ENCODE assay signal across 14 cellular contexts in genomic region chr20:13396826-13397225, GRCh38.
DNase-seq lines count a peak whose midpoint lies in the region; ATAC-seq, FAIRE-seq and TF ChIP-seq lines count a peak whose summit lies in the region.
"Had no signal": no experiment of that assay in that cellular context is flagged by ENCODE, and none has a peak within 500 bp of the region (broad histone marks: within the 10 kb centered on the region; RNA-seq: fewer than 3 reads in every experiment).

No MANE protein-coding gene starts in this region.

- FAIRE-seq in astrocyte (lab: Jason Lieb, UNC): peak; percentile 39

- H3K27ac ChIP-seq in heart right ventricle (no peak overlapping the region), astrocyte (ENCODE audit: low read depth, low read length) (no peak overlapping the region)
- H3K27ac ChIP-seq: C4-2B had no signal

- no peaks in the 10 kb centered on the region for H3K27me3 ChIP-seq in heart right ventricle
- H3K27me3 ChIP-seq in astrocyte (ENCODE audit: insufficient read depth, low read length): no peaks in the 10 kb centered on the region

- no peak overlapping the region for H3K9ac ChIP-seq in astrocyte (ENCODE audit: low read length)

- CTCF ChIA-PET in activated CD4-positive, alpha-beta memory T cell treated with anti-CD3 and anti-CD28 coated beads for 36 hours (lab: Charles Lee): no interaction called here

- no peaks in the 10 kb centered on the region for H3K9me3 ChIP-seq in heart right ventricle
- no peaks in the 10 kb centered on the region for H3K9me3 ChIP-seq in astrocyte (ENCODE audit: insufficient read depth, low read depth, low read length)

- intact Hi-C loops in left ventricle myocardium superior (cut with micrococcal nuclease) (loop anchor here (10.0 kb wide), 1 partner anchor 202 kb away; no protein-coding TSS in a partner anchor), heart right ventricle (cut with DNase I) (no loop called here)
- intact Hi-C loops in activated CD4-positive, alpha-beta memory T cell treated with anti-CD3 and anti-CD28 coated beads for 36 hours (cut with micrococcal nuclease): no loop called here

- H3K27ac Mint-ChIP-seq in astrocyte (ENCODE audit: unreplicated experiment): no peak overlapping the region
- peak overlapping the region; percentile 39 for H3K27ac Mint-ChIP-seq in stimulated activated naive B cell treated with anti-CD40 and anti-IgM and Interleukin-4, amounts not matched to agents 10 μg/mL and 1 μg/mL and 100 μg/mL, for 72 hours
- no peak overlapping the region for H3K27ac Mint-ChIP-seq in activated CD4-positive, alpha-beta memory T cell treated with anti-CD3 and anti-CD28 coated beads for 36 hours

- peak; percentile 22 for ATAC-seq in left ventricle myocardium superior
- no peak for ATAC-seq in heart right ventricle
- peak; percentile 43 for ATAC-seq in HG02870 (IDR thresholded peaks at IDR 0.05; ENCODE audit: unreplicated experiment)
- peak; percentile 72 to 75 for ATAC-seq in stimulated activated naive B cell treated with anti-CD40 and anti-IgM and Interleukin-4, amounts not matched to agents 10 μg/mL and 1 μg/mL and 100 μg/mL, for 72 hours (replicated peaks)

- no peak for TF ChIP-seq CTCF in heart right ventricle (IDR thresholded peaks at IDR 0.05)
- no peak for TF ChIP-seq CTCF in astrocyte (IDR thresholded peaks at IDR 0.05; ENCODE audit: insufficient read depth, low read depth, low read length)

- H3K79me2 ChIP-seq in astrocyte (ENCODE audit: insufficient read depth, low read length): no peaks in the 10 kb centered on the region

- H3K4me3 ChIP-seq in heart right ventricle: no peak overlapping the region
- no peak overlapping the region for H3K4me3 ChIP-seq in astrocyte (ENCODE audit: insufficient read depth, low read depth, low read length)

- H4K20me1 ChIP-seq in astrocyte (ENCODE audit: insufficient read depth, low read length): no peaks in the 10 kb centered on the region

- peaks cover 9% of the 10 kb centered on the region for H3K36me3 Mint-ChIP-seq in astrocyte (ENCODE audit: low read depth, unreplicated experiment)
- H3K36me3 Mint-ChIP-seq in stimulated activated naive B cell treated with anti-CD40 and anti-IgM and Interleukin-4, amounts not matched to agents 10 μg/mL and 1 μg/mL and 100 μg/mL, for 72 hours: peaks cover 10 to 25% of the 10 kb centered on the region in 2 donors
- peaks cover 25% of the 10 kb centered on the region for H3K36me3 Mint-ChIP-seq in activated CD4-positive, alpha-beta memory T cell treated with anti-CD3 and anti-CD28 coated beads for 36 hours

- H3K36me3 ChIP-seq in heart right ventricle (no peaks in the 10 kb centered on the region), astrocyte (ENCODE audit: insufficient read depth, low read length) (no peaks in the 10 kb centered on the region)

- POLR2A ChIA-PET in activated CD4-positive, alpha-beta memory T cell treated with anti-CD3 and anti-CD28 coated beads for 36 hours (lab: Charles Lee): no interaction called here

- H3K4me2 ChIP-seq in astrocyte (ENCODE audit: low read length): no peak overlapping the region

- peaks cover 43% of the 10 kb centered on the region for H3K4me1 Mint-ChIP-seq in astrocyte (ENCODE audit: low read depth, unreplicated experiment)
- H3K4me1 Mint-ChIP-seq in stimulated activated naive B cell treated with anti-CD40 and anti-IgM and Interleukin-4, amounts not matched to agents 10 μg/mL and 1 μg/mL and 100 μg/mL, for 72 hours: peaks cover 8 to 24% of the 10 kb centered on the region in 2 donors
- no peaks in the 10 kb centered on the region for H3K4me1 Mint-ChIP-seq in activated CD4-positive, alpha-beta memory T cell treated with anti-CD3 and anti-CD28 coated beads for 36 hours (ENCODE audit: low read depth)

- DNase-seq in left ventricle myocardium superior (no peak), heart right ventricle (no peak), astrocyte (ENCODE audit: low read depth) (no peak), NCI-H748 treated with DMSO at 0.1 percent for 48 hours (lab: John Stamatoyannopoulos, UW) (no peak), germinal center (ENCODE audit: low spot score) (no peak)
- DNase-seq in stimulated activated naive B cell treated with anti-CD40 and anti-IgM and Interleukin-4, amounts not matched to agents 10 μg/mL and 1 μg/mL and 100 μg/mL, for 72 hours: no peak
- DNase-seq in activated CD4-positive, alpha-beta memory T cell treated with anti-CD3 and anti-CD28 coated beads for 36 hours: no peak
- DNase-seq: DMS153, H9, KBM-7, NCI-H2081 treated with DMSO at 0.1 percent for 48 hours, NCI-H510A treated with DMSO at 0.1 percent for 48 hours had no signal

- H3K4me3 Mint-ChIP-seq in astrocyte (ENCODE audit: unreplicated experiment): no peak overlapping the region
- H3K4me3 Mint-ChIP-seq in stimulated activated naive B cell treated with anti-CD40 and anti-IgM and Interleukin-4, amounts not matched to agents 10 μg/mL and 1 μg/mL and 100 μg/mL, for 72 hours: no peak overlapping the region
- no peak overlapping the region for H3K4me3 Mint-ChIP-seq in activated CD4-positive, alpha-beta memory T cell treated with anti-CD3 and anti-CD28 coated beads for 36 hours
- H3K4me3 Mint-ChIP-seq: H9 had no signal

- H3K27me3 Mint-ChIP-seq in astrocyte (ENCODE audit: low read depth, unreplicated experiment): no peaks in the 10 kb centered on the region
- no peaks in the 10 kb centered on the region for H3K27me3 Mint-ChIP-seq in stimulated activated naive B cell treated with anti-CD40 and anti-IgM and Interleukin-4, amounts not matched to agents 10 μg/mL and 1 μg/mL and 100 μg/mL, for 72 hours
- no peaks in the 10 kb centered on the region for H3K27me3 Mint-ChIP-seq in activated CD4-positive, alpha-beta memory T cell treated with anti-CD3 and anti-CD28 coated beads for 36 hours

- peaks cover 0 to 8% (median 0%) of the 10 kb centered on the region in 9 donors for H3K4me1 ChIP-seq in heart right ventricle
- no peaks in the 10 kb centered on the region for H3K4me1 ChIP-seq in astrocyte (ENCODE audit: insufficient read depth, low read length)

- no peaks in the 10 kb centered on the region for H3K9me3 Mint-ChIP-seq in astrocyte (ENCODE audit: unreplicated experiment)
- no peaks in the 10 kb centered on the region for H3K9me3 Mint-ChIP-seq in stimulated activated naive B cell treated with anti-CD40 and anti-IgM and Interleukin-4, amounts not matched to agents 10 μg/mL and 1 μg/mL and 100 μg/mL, for 72 hours
- H3K9me3 Mint-ChIP-seq in activated CD4-positive, alpha-beta memory T cell treated with anti-CD3 and anti-CD28 coated beads for 36 hours: peaks cover 2% of the 10 kb centered on the region
- H3K9me3 Mint-ChIP-seq: H9 had no signal

- no peak overlapping the region for H2AFZ ChIP-seq in astrocyte (ENCODE audit: low read depth, low read length)

Comparison
In these comparisons a context has a peak if more than half of its experiments do, and no peak if none do; other contexts are left out.
1. ATAC-seq: peak in left ventricle myocardium superior (single experiment), HG02870 (single experiment) and stimulated activated naive B cell treated with anti-CD40 and anti-IgM and Interleukin-4, amounts not matched to agents 10 μg/mL and 1 μg/mL and 100 μg/mL, for 72 hours (2 of 2); none in heart right ventricle (0 of 8).